ENCODE assay signal across 1 cellular context in the genomic region with DNA sequence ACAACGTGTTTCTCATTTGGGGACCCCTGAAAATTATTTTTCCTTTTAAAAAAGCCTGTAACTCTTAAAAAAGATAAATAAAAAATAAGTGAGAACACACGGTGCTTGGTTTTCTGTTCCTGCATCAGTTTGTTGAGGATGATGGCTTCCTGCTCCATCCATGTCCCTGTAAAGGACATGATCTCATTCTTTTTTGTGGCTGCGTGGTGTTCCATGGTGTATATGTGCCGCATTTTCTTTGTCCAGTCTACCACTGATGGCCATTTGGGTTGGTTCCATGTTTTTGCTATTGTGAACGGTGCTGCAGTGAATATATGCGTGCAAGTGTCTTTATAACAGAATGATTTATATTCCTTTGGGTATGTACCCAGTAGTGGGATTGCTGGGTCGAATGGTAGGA.
TF ChIP-seq lines count a peak whose summit lies in the region.

No MANE protein-coding gene starts in this region.

TF ChIP-seq in endothelial cell of umbilical vein, 7 proteins besides CTCF, POLR2A, EP300 and RAD21:
- TF ChIP-seq POLR2AphosphoS5 (IDR thresholded peaks at IDR 0.05; ENCODE audit: insufficient read depth, low read depth, low read length) (no peak), MYC (IDR thresholded peaks at IDR 0.05; ENCODE audit: low read depth, low read length) (no peak), EZH2 (IDR thresholded peaks at IDR 0.05; ENCODE audit: borderline replicate concordance, low read depth, low read length, severe bottlenecking) (no peak), FOS (IDR thresholded peaks at IDR 0.05; ENCODE audit: borderline replicate concordance, insufficient read depth, low read length) (no peak), JUN (IDR thresholded peaks at IDR 0.05; ENCODE audit: borderline replicate concordance, insufficient read depth, insufficient read length, low read depth) (no peak), MAX (IDR thresholded peaks at IDR 0.05; ENCODE audit: insufficient read depth, insufficient read length) (no peak), GATA2 (IDR thresholded peaks at IDR 0.05; ENCODE audit: insufficient read depth, insufficient read length, low read depth, low read length) (no peak)
TF ChIP-seq in endothelial cell of umbilical vein: peak in this region for 0.
